In the genomic region with DNA sequence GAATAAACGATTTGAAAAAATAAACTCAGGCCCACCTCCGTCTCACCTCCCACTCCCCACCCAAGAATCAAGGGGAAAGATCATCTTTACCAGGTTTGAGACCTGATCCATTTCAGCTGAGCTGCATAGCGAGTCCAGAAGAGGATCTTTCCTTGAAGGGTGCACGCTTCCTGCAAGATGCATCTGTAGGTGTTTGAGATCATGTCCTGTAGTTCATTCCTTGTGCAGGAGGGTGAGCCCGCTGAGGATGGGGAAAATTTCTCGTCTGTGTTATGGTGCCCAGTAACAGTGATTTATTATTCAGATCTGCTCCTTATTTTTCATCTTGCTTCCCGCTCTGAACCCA, we compare ENCODE assay signal across 1 cellular context.
TF ChIP-seq lines count a peak whose summit lies in the region.

No MANE protein-coding gene starts in this region.

TF ChIP-seq in H1, 55 proteins besides CTCF, POLR2A, EP300 and RAD21:
- TF ChIP-seq CBX8 (IDR thresholded peaks at IDR 0.05; ENCODE audit: borderline replicate concordance, low read depth, low read length) (no peak), BACH1 (IDR thresholded peaks at IDR 0.05; ENCODE audit: low read length) (no peak), HDAC2 (IDR thresholded peaks at IDR 0.05; ENCODE audit: borderline replicate concordance in 1 of 2, low read depth in 2 of 2, low read length in 2 of 2) (no peak), POLR2AphosphoS5 (IDR thresholded peaks at IDR 0.05; ENCODE audit: low read depth, low read length) (no peak), POU5F1 (IDR thresholded peaks at IDR 0.05; ENCODE audit: low read depth, low read length) (no peak), EGR1 (IDR thresholded peaks at IDR 0.05; ENCODE audit: borderline replicate concordance, low read depth, low read length) (no peak), CEBPB (IDR thresholded peaks at IDR 0.05; ENCODE audit: low read depth, low read length) (no peak), JUN (IDR thresholded peaks at IDR 0.05; ENCODE audit: low read depth, low read length) (no peak)
- TF ChIP-seq, protein P1, sequence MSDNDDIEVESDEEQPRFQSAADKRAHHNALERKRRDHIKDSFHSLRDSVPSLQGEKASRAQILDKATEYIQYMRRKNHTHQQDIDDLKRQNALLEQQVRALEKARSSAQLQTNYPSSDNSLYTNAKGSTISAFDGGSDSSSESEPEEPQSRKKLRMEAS (IDR thresholded peaks at IDR 0.05) = no peak
